8 cellular contexts compared by ENCODE assay signal in genomic region chr18:2846241-2846637, GRCh38. TPM values are rescaled to one million over a fixed set of nuclear protein-coding genes. Genes with fewer than 3 reads are reported as not detected.
DNase-seq lines count a peak whose midpoint lies in the region; TF ChIP-seq lines count a peak whose summit lies in the region.

No MANE protein-coding gene starts in this region.

- CTCF ChIA-PET in RWPE1 (lab: Yijun Ruan, JAX) = no interaction called here

- no peaks in the 10 kb centered on the region for H3K9me3 Mint-ChIP-seq in neural crest cell

- in situ Hi-C loops in GM13976 (cut with MboI; ENCODE audit: low sequenced_read_pairs, unreplicated experiment) = no loop called here

- 1 to 2% (median 2%) methylated on average over 8 to 16 of the region's 16 CpGs for WGBS in adrenal gland, 4 donors

- H3K27ac Mint-ChIP-seq in neural crest cell (ENCODE audit: unreplicated experiment) = no peak overlapping the region

- peaks cover 11 to 21% of the 10 kb centered on the region in 2 donors for H3K4me1 ChIP-seq in adrenal gland (replicated peaks in 1 of 2)

- H3K4me3 ChIP-seq in epithelial cell of esophagus (ENCODE audit: low read length) (peak overlapping the region; percentile 9), adrenal gland (peak overlapping the region in 2 of 4 donors; percentile 17 to 54)

- no peaks in the 10 kb centered on the region for H3K36me3 Mint-ChIP-seq in neural crest cell (ENCODE audit: low read depth)

- H3K36me3 ChIP-seq in adrenal gland (replicated peaks in 1 of 2) = no peaks in the 10 kb centered on the region

- intact Hi-C loops in adrenal gland (cut with DNase I) = no loop called here

- POLR2A ChIA-PET in RWPE1 (lab: Yijun Ruan, JAX; ENCODE audit: low non-redundant PET) = no interaction called here

- peak overlapping the region; percentile 75 for H3K4me3 Mint-ChIP-seq in neural crest cell

- H3K27ac ChIP-seq in RWPE1 (no peak overlapping the region), adrenal gland (peak overlapping the region in 1 of 5 donors; percentile 79)

- H3K27me3 Mint-ChIP-seq in neural crest cell (ENCODE audit: low read depth) = peaks cover 72% of the 10 kb centered on the region

- H3K27me3 ChIP-seq in adrenal gland = peaks cover 37% of the 10 kb centered on the region

- H3K4me1 Mint-ChIP-seq in neural crest cell = peaks cover 20% of the 10 kb centered on the region

- no peaks in the 10 kb centered on the region for H3K9me3 ChIP-seq in adrenal gland (replicated peaks in 1 of 3)

- TF ChIP-seq CTCF in GM13976 (IDR thresholded peaks at IDR 0.05; ENCODE audit: borderline replicate concordance, control extremely low read depth, extremely low read depth, insufficient read depth, missing control alignments) (no peak), RWPE1 (conservative IDR thresholded peaks at IDR 0.05; ENCODE audit: low read depth) (no peak), epithelial cell of esophagus (IDR thresholded peaks at IDR 0.05; ENCODE audit: insufficient read depth, low read depth, low read length, missing control alignments) (no peak), neural crest cell (conservative IDR thresholded peaks at IDR 0.05) (no peak), adrenal gland (IDR thresholded peaks at IDR 0.05) (no peak)

- TF ChIP-seq POLR2A in adrenal gland (IDR thresholded peaks at IDR 0.05) = no peak

- DNase-seq in GM13976 (ENCODE audit: low spot score) (peak; percentile 63), RWPE1 (ENCODE audit: low spot score) (peak; percentile 23), epithelial cell of esophagus (ENCODE audit: low read depth) (no peak), neural crest cell (ENCODE audit: low read depth, low spot score) (no peak), NCI-H226 (no peak), adrenal gland (no peak), AML-193 (lab: John Stamatoyannopoulos, UW) (no peak)
- DNase-seq in central memory CD4-positive, alpha-beta T cell = no peak

RNA-seq across cellular contexts. Expression of gene EMILIN2, which starts 0.6 kb away (rescaled TPM):
- 16.0 and 19.2 TPM in 2 replicates for total RNA-seq in neural crest cell
- total RNA-seq in adrenal gland = 10 to 100 TPM in 5 of 8 donors, 1 to 10 TPM in 3; 5.0 to 20.8 (median 11.1) TPM
- polyA plus RNA-seq in adrenal gland = 1 to 10 TPM; 3.3 to 9.2 (median 6.5) TPM

Comparison
In these comparisons a context has a peak if more than half of its experiments do, and no peak if none do; other contexts are left out.
1. DNase-seq: peak in GM13976 (single experiment) and RWPE1 (single experiment); none in epithelial cell of esophagus (single experiment), neural crest cell (single experiment), NCI-H226 (single experiment), central memory CD4-positive, alpha-beta T cell (single experiment), adrenal gland (0 of 7) and AML-193 (0 of 2).